In the genomic region with DNA sequence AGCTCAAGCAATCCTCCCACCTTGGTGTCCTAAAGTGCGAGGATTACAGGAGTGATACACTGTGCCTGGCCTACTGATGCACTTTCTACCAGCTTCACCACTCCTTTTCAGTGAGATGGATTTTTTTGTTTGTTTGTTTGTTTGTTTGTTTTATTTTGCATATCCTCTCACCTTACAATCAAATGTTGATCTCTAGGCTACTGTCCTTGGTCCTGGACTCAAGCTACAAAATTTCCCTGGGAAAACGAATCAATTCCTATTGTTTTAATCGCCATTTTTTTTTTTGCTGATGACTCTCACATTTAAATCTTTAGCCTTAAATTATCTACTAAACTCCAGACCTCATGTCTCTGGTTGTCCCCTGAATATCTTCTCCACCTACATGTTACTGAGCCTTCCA, we compare ENCODE assay signal across 5 cellular contexts.
TF ChIP-seq lines count a peak whose summit lies in the region.

No MANE protein-coding gene starts in this region.

TF ChIP-seq in A549, 52 proteins besides CTCF, POLR2A, EP300 and RAD21:
- TF ChIP-seq EHF (CRISPR knock-in tag; IDR thresholded peaks at IDR 0.05), result no peak
- TF ChIP-seq, protein P1, sequence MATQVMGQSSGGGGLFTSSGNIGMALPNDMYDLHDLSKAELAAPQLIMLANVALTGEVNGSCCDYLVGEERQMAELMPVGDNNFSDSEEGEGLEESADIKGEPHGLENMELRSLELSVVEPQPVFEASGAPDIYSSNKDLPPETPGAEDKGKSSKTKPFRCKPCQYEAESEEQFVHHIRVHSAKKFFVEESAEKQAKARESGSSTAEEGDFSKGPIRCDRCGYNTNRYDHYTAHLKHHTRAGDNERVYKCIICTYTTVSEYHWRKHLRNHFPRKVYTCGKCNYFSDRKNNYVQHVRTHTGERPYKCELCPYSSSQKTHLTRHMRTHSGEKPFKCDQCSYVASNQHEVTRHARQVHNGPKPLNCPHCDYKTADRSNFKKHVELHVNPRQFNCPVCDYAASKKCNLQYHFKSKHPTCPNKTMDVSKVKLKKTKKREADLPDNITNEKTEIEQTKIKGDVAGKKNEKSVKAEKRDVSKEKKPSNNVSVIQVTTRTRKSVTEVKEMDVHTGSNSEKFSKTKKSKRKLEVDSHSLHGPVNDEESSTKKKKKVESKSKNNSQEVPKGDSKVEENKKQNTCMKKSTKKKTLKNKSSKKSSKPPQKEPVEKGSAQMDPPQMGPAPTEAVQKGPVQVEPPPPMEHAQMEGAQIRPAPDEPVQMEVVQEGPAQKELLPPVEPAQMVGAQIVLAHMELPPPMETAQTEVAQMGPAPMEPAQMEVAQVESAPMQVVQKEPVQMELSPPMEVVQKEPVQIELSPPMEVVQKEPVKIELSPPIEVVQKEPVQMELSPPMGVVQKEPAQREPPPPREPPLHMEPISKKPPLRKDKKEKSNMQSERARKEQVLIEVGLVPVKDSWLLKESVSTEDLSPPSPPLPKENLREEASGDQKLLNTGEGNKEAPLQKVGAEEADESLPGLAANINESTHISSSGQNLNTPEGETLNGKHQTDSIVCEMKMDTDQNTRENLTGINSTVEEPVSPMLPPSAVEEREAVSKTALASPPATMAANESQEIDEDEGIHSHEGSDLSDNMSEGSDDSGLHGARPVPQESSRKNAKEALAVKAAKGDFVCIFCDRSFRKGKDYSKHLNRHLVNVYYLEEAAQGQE (IDR thresholded peaks at IDR 0.05), result peak; percentile 69; the same call in 1 of the 2 replicates

TF ChIP-seq in GM23338, 12 proteins besides CTCF, POLR2A, EP300 and RAD21:
- TF ChIP-seq CREB1 (CRISPR knock-in tag; IDR thresholded peaks at IDR 0.05; ENCODE audit: low read depth) (no peak), ZNF114 (CRISPR knock-in tag; IDR thresholded peaks at IDR 0.05) (no peak), STAT1 (IDR thresholded peaks at IDR 0.05; ENCODE audit: unreplicated experiment) (no peak), JUNB (IDR thresholded peaks at IDR 0.05; ENCODE audit: unreplicated experiment) (no peak), EZH2phosphoT487 (IDR thresholded peaks at IDR 0.05; ENCODE audit: unreplicated experiment) (no peak)
- TF ChIP-seq, protein P1 (IDR thresholded peaks at IDR 0.05; ENCODE audit: unreplicated experiment), result peak; percentile 54
TF ChIP-seq in GM23338: peak in this region for 1.

TF ChIP-seq in HEK293, 187 proteins besides CTCF, POLR2A, EP300 and RAD21 (continues in another document):
- TF ChIP-seq, protein P2, sequence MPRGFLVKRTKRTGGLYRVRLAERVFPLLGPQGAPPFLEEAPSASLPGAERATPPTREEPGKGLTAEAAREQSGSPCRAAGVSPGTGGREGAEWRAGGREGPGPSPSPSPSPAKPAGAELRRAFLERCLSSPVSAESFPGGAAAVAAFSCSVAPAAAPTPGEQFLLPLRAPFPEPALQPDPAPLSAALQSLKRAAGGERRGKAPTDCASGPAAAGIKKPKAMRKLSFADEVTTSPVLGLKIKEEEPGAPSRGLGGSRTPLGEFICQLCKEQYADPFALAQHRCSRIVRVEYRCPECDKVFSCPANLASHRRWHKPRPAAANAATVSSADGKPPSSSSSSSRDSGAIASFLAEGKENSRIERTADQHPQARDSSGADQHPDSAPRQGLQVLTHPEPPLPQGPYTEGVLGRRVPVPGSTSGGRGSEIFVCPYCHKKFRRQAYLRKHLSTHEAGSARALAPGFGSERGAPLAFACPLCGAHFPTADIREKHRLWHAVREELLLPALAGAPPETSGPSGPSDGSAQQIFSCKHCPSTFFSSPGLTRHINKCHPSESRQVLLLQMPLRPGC (tag by site-specific recombination; IDR thresholded peaks at IDR 0.05), result no peak
- TF ChIP-seq FEZF1 (tag by site-specific recombination; IDR thresholded peaks at IDR 0.05) (no peak), ZNF837 (tag by site-specific recombination; IDR thresholded peaks at IDR 0.05) (no peak), ZNF266 (tag by site-specific recombination; IDR thresholded peaks at IDR 0.05; ENCODE audit: low read depth) (no peak)
- TF ChIP-seq, protein P3, sequence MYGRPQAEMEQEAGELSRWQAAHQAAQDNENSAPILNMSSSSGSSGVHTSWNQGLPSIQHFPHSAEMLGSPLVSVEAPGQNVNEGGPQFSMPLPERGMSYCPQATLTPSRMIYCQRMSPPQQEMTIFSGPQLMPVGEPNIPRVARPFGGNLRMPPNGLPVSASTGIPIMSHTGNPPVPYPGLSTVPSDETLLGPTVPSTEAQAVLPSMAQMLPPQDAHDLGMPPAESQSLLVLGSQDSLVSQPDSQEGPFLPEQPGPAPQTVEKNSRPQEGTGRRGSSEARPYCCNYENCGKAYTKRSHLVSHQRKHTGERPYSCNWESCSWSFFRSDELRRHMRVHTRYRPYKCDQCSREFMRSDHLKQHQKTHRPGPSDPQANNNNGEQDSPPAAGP (tag by site-specific recombination; IDR thresholded peaks at IDR 0.05), result no peak
- TF ChIP-seq, protein P4, sequence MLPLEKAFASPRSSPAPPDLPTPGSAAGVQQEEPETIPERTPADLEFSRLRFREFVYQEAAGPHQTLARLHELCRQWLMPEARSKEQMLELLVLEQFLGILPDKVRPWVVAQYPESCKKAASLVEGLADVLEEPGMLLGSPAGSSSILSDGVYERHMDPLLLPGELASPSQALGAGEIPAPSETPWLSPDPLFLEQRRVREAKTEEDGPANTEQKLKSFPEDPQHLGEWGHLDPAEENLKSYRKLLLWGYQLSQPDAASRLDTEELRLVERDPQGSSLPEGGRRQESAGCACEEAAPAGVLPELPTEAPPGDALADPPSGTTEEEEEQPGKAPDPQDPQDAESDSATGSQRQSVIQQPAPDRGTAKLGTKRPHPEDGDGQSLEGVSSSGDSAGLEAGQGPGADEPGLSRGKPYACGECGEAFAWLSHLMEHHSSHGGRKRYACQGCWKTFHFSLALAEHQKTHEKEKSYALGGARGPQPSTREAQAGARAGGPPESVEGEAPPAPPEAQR (tag by site-specific recombination; IDR thresholded peaks at IDR 0.05), result no peak

TF ChIP-seq in GM12878, 131 proteins besides CTCF, POLR2A, EP300 and RAD21:
- TF ChIP-seq BHLHE40 (IDR thresholded peaks at IDR 0.05; ENCODE audit: borderline replicate concordance in 1 of 2, low read depth in 2 of 2, low read length in 1 of 2), result no peak
- TF ChIP-seq, protein P1 (IDR thresholded peaks at IDR 0.05; ENCODE audit: low read depth, low read length), result 0 out of 2 replicates have a peak, but pooled peaks have one; percentile 46
TF ChIP-seq in GM12878: peak in this region for 1.

TF ChIP-seq in HEK293T, 16 proteins besides CTCF, POLR2A, EP300 and RAD21:
- TF ChIP-seq NFRKB (IDR thresholded peaks at IDR 0.05) (no peak), L3MBTL2 (conservative IDR thresholded peaks at IDR 0.05) (no peak)
